ENCODE assay signal across 20 cellular contexts in the genomic region with DNA sequence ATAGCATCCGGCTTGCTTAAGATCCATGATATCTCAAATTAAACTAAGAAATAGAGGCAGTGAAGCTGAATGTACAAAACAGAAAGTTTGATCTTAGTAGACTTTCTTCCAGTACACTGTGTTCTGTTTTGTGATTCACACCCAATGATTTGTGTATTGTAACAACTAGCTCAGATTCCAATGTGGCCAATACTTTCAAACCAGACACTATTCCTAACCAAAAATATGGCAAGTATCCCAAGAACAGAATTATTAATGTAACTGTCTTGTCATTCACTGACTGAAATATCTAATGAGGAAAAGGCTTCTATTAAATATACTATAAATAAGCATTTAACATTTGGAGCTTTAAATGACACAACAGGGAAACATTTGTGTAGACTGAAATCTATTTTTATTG.
A peak's percentile ranks its signal among the peaks of the same experiment; 100 is the strongest.
DNase-seq lines count a peak whose midpoint lies in the region; ATAC-seq, FAIRE-seq and TF ChIP-seq lines count a peak whose summit lies in the region.
"Had no signal": no experiment of that assay in that cellular context is flagged by ENCODE, and none has a peak within 500 bp of the region (broad histone marks: within the 10 kb centered on the region; RNA-seq: fewer than 3 reads in every experiment).

No MANE protein-coding gene starts in this region.

- H3K9ac ChIP-seq in astrocyte (ENCODE audit: low read length) (no peak overlapping the region), endodermal cell (ENCODE audit: extremely low read depth, low read length, poor library complexity, severe bottlenecking) (no peak overlapping the region)

- H3K27ac ChIP-seq in astrocyte (ENCODE audit: low read depth, low read length) (no peak overlapping the region), suprapubic skin (peak overlapping the region; percentile 49), endodermal cell (ENCODE audit: low read depth, low read length) (no peak overlapping the region)
- H3K27ac ChIP-seq in CD4-positive, alpha-beta T cell (ENCODE audit: low read depth, low read length) = no peak overlapping the region
- H3K27ac ChIP-seq: A549, C4-2B, HL-60 had no signal

- H3K36me3 Mint-ChIP-seq in astrocyte (ENCODE audit: low read depth, unreplicated experiment) (no peaks in the 10 kb centered on the region), nephron (ENCODE audit: low read depth) (no peaks in the 10 kb centered on the region), HFFc6 (ENCODE audit: low read depth) (no peaks in the 10 kb centered on the region), endodermal cell (ENCODE audit: low read depth) (no peaks in the 10 kb centered on the region)
- H3K36me3 Mint-ChIP-seq in CD4-positive, alpha-beta T cell (ENCODE audit: low read depth) = no peaks in the 10 kb centered on the region
- H3K36me3 Mint-ChIP-seq: CD4-positive, alpha-beta memory T cell had no signal

- H3K4me1 ChIP-seq in astrocyte (ENCODE audit: insufficient read depth, low read length) (no peaks in the 10 kb centered on the region), suprapubic skin (no peaks in the 10 kb centered on the region), endodermal cell (ENCODE audit: control insufficient read depth, insufficient read depth, low read length) (no peaks in the 10 kb centered on the region)
- H3K4me1 ChIP-seq: A549 had no signal

- peak overlapping the region; percentile 16 for H3K27ac Mint-ChIP-seq in astrocyte (ENCODE audit: unreplicated experiment)
- H3K27ac Mint-ChIP-seq in nephron = peak overlapping the region in 2 of 3 experiments; percentile 12 to 41
- no peak overlapping the region for H3K27ac Mint-ChIP-seq in CD4-positive, alpha-beta T cell
- H3K27ac Mint-ChIP-seq in HFFc6 = no peak overlapping the region
- no peak overlapping the region for H3K27ac Mint-ChIP-seq in endodermal cell
- H3K27ac Mint-ChIP-seq: CD4-positive, alpha-beta memory T cell; H9 had no signal

- WGBS in suprapubic skin = 76% methylated on average over 1 of the region's 1 CpG
- WGBS in lower leg skin, 2 donors = 75 to 82% methylated on average over 1 of the region's 1 CpG
- WGBS in endodermal cell (ENCODE audit: insufficient coverage in 1 of 2, insufficient read length in 1 of 2), 2 experiments = 95% methylated on average over 1 of the region's 1 CpG; no CpG with 5 or more reads in 1 of the 2 experiments

- FAIRE-seq in astrocyte (lab: Jason Lieb, UNC) = no peak
- FAIRE-seq: A549, GM12892, GM18507, H1 had no signal

- POLR2A ChIA-PET in CD4-positive, alpha-beta T cell (lab: Charles Lee) = no interaction called here

- TF ChIP-seq CTCF in astrocyte (IDR thresholded peaks at IDR 0.05; ENCODE audit: insufficient read depth, low read depth, low read length) = no peak
- no peak for TF ChIP-seq CTCF in nephron (IDR thresholded peaks at IDR 0.05; ENCODE audit: unreplicated experiment in 3 of 3)
- TF ChIP-seq CTCF in suprapubic skin (IDR thresholded peaks at IDR 0.05) = no peak
- TF ChIP-seq CTCF in CD4-positive, alpha-beta T cell (IDR thresholded peaks at IDR 0.05) = no peak
- TF ChIP-seq CTCF in HFFc6 (IDR thresholded peaks at IDR 0.05) = no peak
- no peak for TF ChIP-seq CTCF in lower leg skin (IDR thresholded peaks at IDR 0.05)
- no peak for TF ChIP-seq CTCF in endodermal cell (conservative IDR thresholded peaks at IDR 0.05)

- ATAC-seq in CD4-positive, alpha-beta T cell (ENCODE audit: poor library complexity) = no peak
- ATAC-seq: A549 had no signal

- no peak overlapping the region for H3K4me3 Mint-ChIP-seq in astrocyte (ENCODE audit: unreplicated experiment)
- H3K4me3 Mint-ChIP-seq in nephron = no peak overlapping the region
- no peak overlapping the region for H3K4me3 Mint-ChIP-seq in CD4-positive, alpha-beta T cell
- H3K4me3 Mint-ChIP-seq in HFFc6 = no peak overlapping the region
- no peak overlapping the region for H3K4me3 Mint-ChIP-seq in endodermal cell
- H3K4me3 Mint-ChIP-seq: CD4-positive, alpha-beta memory T cell; H9 had no signal

- no peaks in the 10 kb centered on the region for H3K79me2 ChIP-seq in astrocyte (ENCODE audit: insufficient read depth, low read length)

- intact Hi-C loops in CD4-positive, alpha-beta T cell (cut with DNase I, micrococcal nuclease) = no loop called here
- intact Hi-C loops in lower leg skin (cut with DNase I; ENCODE audit: low total_unique reads) = no loop called here

- no peaks in the 10 kb centered on the region for H4K20me1 ChIP-seq in astrocyte (ENCODE audit: insufficient read depth, low read length)

- DNase-seq in astrocyte (ENCODE audit: low read depth) (peak; percentile 49), foreskin melanocyte (peak; percentile 25), suprapubic skin (ENCODE audit: low spot score in 2 of 2) (no peak), HFFc6 (no peak), lower leg skin (ENCODE audit: low spot score in 2 of 2) (no peak), endodermal cell (no peak)
- no peak for DNase-seq in CD4-positive, alpha-beta T cell
- DNase-seq: AML-193; CD4-positive, alpha-beta memory T cell; DMS153; DMS79; GDM1; H9 had no signal

- H3K9me3 Mint-ChIP-seq in astrocyte (ENCODE audit: unreplicated experiment) (no peaks in the 10 kb centered on the region), nephron (no peaks in the 10 kb centered on the region), HFFc6 (peaks cover 21% of the 10 kb centered on the region), endodermal cell (no peaks in the 10 kb centered on the region)
- H3K9me3 Mint-ChIP-seq in CD4-positive, alpha-beta T cell = peaks cover 2% of the 10 kb centered on the region
- H3K9me3 Mint-ChIP-seq: H9 had no signal

- no peak for TF ChIP-seq EP300 in suprapubic skin (IDR thresholded peaks at IDR 0.05)

- H3K9me3 ChIP-seq in astrocyte (ENCODE audit: insufficient read depth, low read depth, low read length) = no peaks in the 10 kb centered on the region
- H3K9me3 ChIP-seq in suprapubic skin = no peaks in the 10 kb centered on the region
- no peaks in the 10 kb centered on the region for H3K9me3 ChIP-seq in CD4-positive, alpha-beta T cell (ENCODE audit: control insufficient read depth, low read length)
- no peaks in the 10 kb centered on the region for H3K9me3 ChIP-seq in endodermal cell (ENCODE audit: control insufficient read depth, low read length)
- H3K9me3 ChIP-seq: A549 had no signal

- H3K4me2 ChIP-seq in astrocyte (ENCODE audit: low read length) = no peak overlapping the region
- H3K4me2 ChIP-seq: A549 had no signal

- H3K4me3 ChIP-seq in astrocyte (ENCODE audit: insufficient read depth, low read depth, low read length) = no peak overlapping the region
- no peak overlapping the region for H3K4me3 ChIP-seq in suprapubic skin
- H3K4me3 ChIP-seq in lower leg skin (ENCODE audit: low read depth, poor library complexity, severe bottlenecking) = no peak overlapping the region
- H3K4me3 ChIP-seq in endodermal cell (ENCODE audit: low read length) = no peak overlapping the region
- H3K4me3 ChIP-seq: A549 had no signal

- H3K27me3 Mint-ChIP-seq in astrocyte (ENCODE audit: low read depth, unreplicated experiment) (no peaks in the 10 kb centered on the region), nephron (ENCODE audit: low read depth) (no peaks in the 10 kb centered on the region), HFFc6 (ENCODE audit: insufficient read depth) (no peaks in the 10 kb centered on the region), endodermal cell (ENCODE audit: insufficient read depth) (no peaks in the 10 kb centered on the region)
- no peaks in the 10 kb centered on the region for H3K27me3 Mint-ChIP-seq in CD4-positive, alpha-beta T cell
- H3K27me3 Mint-ChIP-seq: CD4-positive, alpha-beta memory T cell had no signal

- peaks cover 5% of the 10 kb centered on the region for H3K4me1 Mint-ChIP-seq in astrocyte (ENCODE audit: low read depth, unreplicated experiment)
- H3K4me1 Mint-ChIP-seq in nephron = peaks cover 26% of the 10 kb centered on the region
- H3K4me1 Mint-ChIP-seq in CD4-positive, alpha-beta T cell (ENCODE audit: low read depth) = no peaks in the 10 kb centered on the region
- no peaks in the 10 kb centered on the region for H3K4me1 Mint-ChIP-seq in HFFc6 (ENCODE audit: low read depth)
- peaks cover 5% of the 10 kb centered on the region for H3K4me1 Mint-ChIP-seq in endodermal cell
- H3K4me1 Mint-ChIP-seq: CD4-positive, alpha-beta memory T cell had no signal

- TF ChIP-seq POLR2A in suprapubic skin (IDR thresholded peaks at IDR 0.05) = no peak
- TF ChIP-seq POLR2A in lower leg skin (IDR thresholded peaks at IDR 0.05) = no peak

- CTCF ChIA-PET in CD4-positive, alpha-beta T cell (lab: Charles Lee) = no interaction called here

- H3K27me3 ChIP-seq in astrocyte (ENCODE audit: insufficient read depth, low read length) (no peaks in the 10 kb centered on the region), suprapubic skin (no peaks in the 10 kb centered on the region), endodermal cell (ENCODE audit: control insufficient read depth, insufficient read depth, low read length, poor library complexity, severe bottlenecking) (no peaks in the 10 kb centered on the region)
- no peaks in the 10 kb centered on the region for H3K27me3 ChIP-seq in CD4-positive, alpha-beta T cell (ENCODE audit: control insufficient read depth, insufficient read depth, low read length)

- H3K36me3 ChIP-seq in astrocyte (ENCODE audit: insufficient read depth, low read length) (no peaks in the 10 kb centered on the region), suprapubic skin (no peaks in the 10 kb centered on the region), endodermal cell (ENCODE audit: control insufficient read depth, insufficient read depth, low read length) (no peaks in the 10 kb centered on the region)

- no peak overlapping the region for H2AFZ ChIP-seq in astrocyte (ENCODE audit: low read depth, low read length)

Comparison
In these comparisons a context has a peak if more than half of its experiments do, and no peak if none do; other contexts are left out.
1. DNase-seq: peak in astrocyte (single experiment) and foreskin melanocyte (single experiment); none in suprapubic skin (0 of 2), CD4-positive, alpha-beta T cell (0 of 10), HFFc6 (single experiment), lower leg skin (0 of 2) and endodermal cell (single experiment).
2. H3K27ac Mint-ChIP-seq: peak in astrocyte (single experiment) and nephron (2 of 3); none in CD4-positive, alpha-beta T cell (single experiment), HFFc6 (single experiment) and endodermal cell (single experiment).